ENCODE assay signal across 1 cellular context in genomic region chr22:35443790-35444684, GRCh38.
TF ChIP-seq lines count a peak whose summit lies in the region.

No MANE protein-coding gene starts in this region.

TF ChIP-seq in GM23338, 12 proteins besides CTCF, POLR2A, EP300 and RAD21 (continued from another document):
- no peak for TF ChIP-seq ETS1 (IDR thresholded peaks at IDR 0.05)
- TF ChIP-seq ZNF462 (CRISPR knock-in tag; IDR thresholded peaks at IDR 0.05) = no peak
- TF ChIP-seq EZH2 (IDR thresholded peaks at IDR 0.05; ENCODE audit: low read depth, unreplicated experiment) = no peak
- no peak for TF ChIP-seq EZH2phosphoT487 (IDR thresholded peaks at IDR 0.05; ENCODE audit: unreplicated experiment)
- no peak for TF ChIP-seq REST (IDR thresholded peaks at IDR 0.05; ENCODE audit: unreplicated experiment)
- TF ChIP-seq NANOG (IDR thresholded peaks at IDR 0.05; ENCODE audit: borderline replicate concordance) = no peak
